14 cellular contexts compared by ENCODE assay signal in genomic region chr9:131591845-131592208, GRCh38. TPM values are rescaled to one million over a fixed set of nuclear protein-coding genes. Genes with fewer than 3 reads are reported as not detected.
DNase-seq lines count a peak whose midpoint lies in the region; ATAC-seq and TF ChIP-seq lines count a peak whose summit lies in the region.
"Had no signal": no experiment of that assay in that cellular context is flagged by ENCODE, and none has a peak within 500 bp of the region (broad histone marks: within the 10 kb centered on the region; RNA-seq: fewer than 3 reads in every experiment).

No MANE protein-coding gene starts in this region.

- H3K4me3 ChIP-seq in IMR-90 (ENCODE audit: insufficient read depth, low read depth, low read length), result no peak overlapping the region
- H3K4me3 ChIP-seq: GM23248, suprapubic skin had no signal

- ATAC-seq in IMR-90 (ENCODE audit: low read depth), result no peak
- no peak for ATAC-seq in activated naive CD8-positive, alpha-beta T cell treated with anti-CD3 and anti-CD28 coated beads, Interleukin-2, amount 10 ng/mL, durations not matched to agents 7 days and 5 days (ENCODE audit: low read depth)
- no peak for ATAC-seq in HG03571 (IDR thresholded peaks at IDR 0.05; ENCODE audit: unreplicated experiment)

- H3K79me1 ChIP-seq in IMR-90 (ENCODE audit: low read depth in 1 of 2, low read length in 2 of 2), result no peaks in the 10 kb centered on the region

- no peaks in the 10 kb centered on the region for H3K27me3 Mint-ChIP-seq in T-helper 1 cell treated with Interleukin-12 subunit alpha and Interleukin-12 subunit beta and Interleukin-4 antibody, amounts not matched to agents 30 μg/mL and 1 μg/mL, for 36 hours (ENCODE audit: low read depth)
- H3K27me3 Mint-ChIP-seq in activated naive CD8-positive, alpha-beta T cell treated with anti-CD3 and anti-CD28 coated beads, Interleukin-2, amount 10 ng/mL, durations not matched to agents 7 days and 5 days, result no peaks in the 10 kb centered on the region
- H3K27me3 Mint-ChIP-seq in osteocyte (ENCODE audit: unreplicated experiment) (no peaks in the 10 kb centered on the region), nephron progenitor cell (ENCODE audit: low read depth, poor library complexity) (no peaks in the 10 kb centered on the region)

- dilution Hi-C loops in IMR-90 (cut with HindIII; ENCODE audit: low sequenced_read_pairs, unreplicated experiment), result no loop called here

- H3K23ac ChIP-seq in IMR-90 (ENCODE audit: low read depth, low read length), result no peak overlapping the region

- peaks cover 43% of the 10 kb centered on the region for H3K36me3 ChIP-seq in IMR-90 (ENCODE audit: control insufficient read depth, insufficient read depth, low read length)

- H2BK20ac ChIP-seq in IMR-90 (ENCODE audit: low read depth, low read length), result no peak overlapping the region

- H3K9me3 ChIP-seq in IMR-90 (ENCODE audit: control insufficient read depth, insufficient read depth, low read length), result no peaks in the 10 kb centered on the region
- H3K9me3 ChIP-seq: suprapubic skin had no signal

- H3K27me3 ChIP-seq in IMR-90 (ENCODE audit: control insufficient read depth, insufficient read depth, low read length), result no peaks in the 10 kb centered on the region
- H3K27me3 ChIP-seq: suprapubic skin had no signal

- peak overlapping the region; percentile 63 for H3K27ac Mint-ChIP-seq in T-helper 1 cell treated with Interleukin-12 subunit alpha and Interleukin-12 subunit beta and Interleukin-4 antibody, amounts not matched to agents 30 μg/mL and 1 μg/mL, for 36 hours
- H3K27ac Mint-ChIP-seq in activated naive CD8-positive, alpha-beta T cell treated with anti-CD3 and anti-CD28 coated beads, Interleukin-2, amount 10 ng/mL, durations not matched to agents 7 days and 5 days, result peak overlapping the region; percentile 68
- H3K27ac Mint-ChIP-seq in osteocyte (ENCODE audit: unreplicated experiment) (peak overlapping the region; percentile 41), nephron progenitor cell (no peak overlapping the region)

- H4K20me1 ChIP-seq in IMR-90 (ENCODE audit: insufficient read depth, low read length), result no peaks in the 10 kb centered on the region; the same call in 1 of the 2 replicates

- H3K14ac ChIP-seq in IMR-90 (replicated peaks; ENCODE audit: low read depth, low read length), result no peak overlapping the region

- TF ChIP-seq CTCF in IMR-90 (conservative IDR thresholded peaks at IDR 0.05; ENCODE audit: low read depth, low read length), result no peak
- TF ChIP-seq CTCF in osteocyte (IDR thresholded peaks at IDR 0.05), result no peak
- TF ChIP-seq CTCF in nephron progenitor cell (IDR thresholded peaks at IDR 0.05), result no peak

- no peak overlapping the region for H4K91ac ChIP-seq in IMR-90 (ENCODE audit: insufficient read depth, low read depth, low read length)

- H3K9me1 ChIP-seq in IMR-90 (ENCODE audit: insufficient read depth, low read length), result peaks cover 6% of the 10 kb centered on the region; the same call in 1 of the 2 replicates

- in situ Hi-C loops in IMR-90 (cut with MboI; ENCODE audit: low sequenced_read_pairs), result loop anchor here (5.0 to 25.0 kb wide), 2 partner anchors 150 to 670 kb away; partner anchors contain the start of gene RAPGEF1

- no peak for TF ChIP-seq RAD21 in IMR-90 (IDR thresholded peaks at IDR 0.05; ENCODE audit: low read length)

- H2BK5ac ChIP-seq in IMR-90 (ENCODE audit: low read depth, low read length, poor library complexity, severe bottlenecking), result no peak overlapping the region

- H3K4me1 ChIP-seq in IMR-90 (ENCODE audit: control insufficient read depth, insufficient read depth, low read length), result 0 out of 2 replicates have a peak, but pooled peaks cover 3% of the 10 kb centered on the region
- H3K4me1 ChIP-seq: suprapubic skin had no signal

- no peak overlapping the region for H3K4me3 Mint-ChIP-seq in T-helper 1 cell treated with Interleukin-12 subunit alpha and Interleukin-12 subunit beta and Interleukin-4 antibody, amounts not matched to agents 30 μg/mL and 1 μg/mL, for 36 hours
- H3K4me3 Mint-ChIP-seq in activated naive CD8-positive, alpha-beta T cell treated with anti-CD3 and anti-CD28 coated beads, Interleukin-2, amount 10 ng/mL, durations not matched to agents 7 days and 5 days, result no peak overlapping the region
- H3K4me3 Mint-ChIP-seq in osteocyte (ENCODE audit: unreplicated experiment) (no peak overlapping the region), nephron progenitor cell (no peak overlapping the region)

- peak overlapping the region; percentile 73; the same call in 1 of the 2 replicates for H2AK5ac ChIP-seq in IMR-90 (ENCODE audit: low read depth, low read length)

- H3K4me2 ChIP-seq in IMR-90 (ENCODE audit: low read depth, low read length), result no peak overlapping the region

- no peak overlapping the region for H2BK15ac ChIP-seq in IMR-90 (ENCODE audit: low read depth, low read length)

- H3K9me3 Mint-ChIP-seq in T-helper 1 cell treated with Interleukin-12 subunit alpha and Interleukin-12 subunit beta and Interleukin-4 antibody, amounts not matched to agents 30 μg/mL and 1 μg/mL, for 36 hours, result no peaks in the 10 kb centered on the region
- no peaks in the 10 kb centered on the region for H3K9me3 Mint-ChIP-seq in activated naive CD8-positive, alpha-beta T cell treated with anti-CD3 and anti-CD28 coated beads, Interleukin-2, amount 10 ng/mL, durations not matched to agents 7 days and 5 days
- H3K9me3 Mint-ChIP-seq in osteocyte (ENCODE audit: unreplicated experiment) (no peaks in the 10 kb centered on the region), nephron progenitor cell (peaks cover 7% of the 10 kb centered on the region)

- no peak overlapping the region for H3K27ac ChIP-seq in IMR-90 (ENCODE audit: insufficient read depth, low read length)
- H3K27ac ChIP-seq: GM23248, suprapubic skin had no signal

- peak overlapping the region; percentile 78 for H2AK9ac ChIP-seq in IMR-90 (replicated peaks; ENCODE audit: low read depth, low read length, poor library complexity)

- no TSS peak for BruUV-seq in IMR-90 (replicated peaks; lab: Mats Ljungman, UMichigan)

- H2BK120ac ChIP-seq in IMR-90 (ENCODE audit: low read depth, low read length), result no peak overlapping the region

- H4K5ac ChIP-seq in IMR-90 (ENCODE audit: low read depth, low read length), result no peak overlapping the region

- POLR2A ChIA-PET in IMR-90 (lab: Charles Lee; ENCODE audit: unreplicated experiment), result no interaction called here
- POLR2A ChIA-PET in activated naive CD8-positive, alpha-beta T cell treated with anti-CD3 and anti-CD28 coated beads, Interleukin-2, amount 10 ng/mL, durations not matched to agents 7 days and 5 days (lab: Charles Lee), result interaction anchor here (0.6 to 2.5 kb wide), 5 partner anchors 13 to 155 kb away, joined by 3 to 11 read pairs (median 6); partner anchors contain the start of gene RAPGEF1

- peaks cover 27% of the 10 kb centered on the region for H3K4me1 Mint-ChIP-seq in T-helper 1 cell treated with Interleukin-12 subunit alpha and Interleukin-12 subunit beta and Interleukin-4 antibody, amounts not matched to agents 30 μg/mL and 1 μg/mL, for 36 hours (ENCODE audit: low read depth)
- peaks cover 26% of the 10 kb centered on the region for H3K4me1 Mint-ChIP-seq in activated naive CD8-positive, alpha-beta T cell treated with anti-CD3 and anti-CD28 coated beads, Interleukin-2, amount 10 ng/mL, durations not matched to agents 7 days and 5 days
- no peaks in the 10 kb centered on the region for H3K4me1 Mint-ChIP-seq in osteocyte (ENCODE audit: unreplicated experiment)
- no peaks in the 10 kb centered on the region for H3K4me1 Mint-ChIP-seq in nephron progenitor cell

- WGBS in IMR-90 (ENCODE audit: extremely low coverage in 2 of 2, insufficient read length in 1 of 2), 2 experiments, result no CpG with 5 or more reads among the region's 6 CpGs

- H3K36me3 Mint-ChIP-seq in T-helper 1 cell treated with Interleukin-12 subunit alpha and Interleukin-12 subunit beta and Interleukin-4 antibody, amounts not matched to agents 30 μg/mL and 1 μg/mL, for 36 hours (ENCODE audit: low read depth), result peaks cover 35% of the 10 kb centered on the region
- H3K36me3 Mint-ChIP-seq in activated naive CD8-positive, alpha-beta T cell treated with anti-CD3 and anti-CD28 coated beads, Interleukin-2, amount 10 ng/mL, durations not matched to agents 7 days and 5 days, result peaks cover 11% of the 10 kb centered on the region
- H3K36me3 Mint-ChIP-seq in osteocyte (ENCODE audit: unreplicated experiment) (peaks cover 25% of the 10 kb centered on the region), nephron progenitor cell (ENCODE audit: low read depth) (peaks cover 15% of the 10 kb centered on the region)

- CTCF ChIA-PET in IMR-90 (lab: Yijun Ruan, JAX), result interaction anchor here (0.6 to 1.7 kb wide), 8 partner anchors 10 to 170 kb away, joined by 3 to 6 read pairs (median 4); no protein-coding TSS in a partner anchor

- H3K56ac ChIP-seq in IMR-90 (ENCODE audit: extremely low read depth, insufficient read depth, low read length), result no peak overlapping the region

- no peak overlapping the region for H2AFZ ChIP-seq in IMR-90 (replicated peaks; ENCODE audit: low read length, poor library complexity)
- H2AFZ ChIP-seq: GM23248 had no signal

- TF ChIP-seq POLR2A in IMR-90 (IDR thresholded peaks at IDR 0.05; ENCODE audit: low read depth, low read length), result no peak

- H3K4ac ChIP-seq in IMR-90 (ENCODE audit: low read depth, low read length), result no peak overlapping the region

- H4K8ac ChIP-seq in IMR-90 (ENCODE audit: low read depth in 2 of 2, low read length in 2 of 2), result no peak overlapping the region

- intact Hi-C loops in IMR-90 (cut with micrococcal nuclease), result loop anchor here (1.0 to 5.0 kb wide), 3 partner anchors 65 to 155 kb away; no protein-coding TSS in a partner anchor

- H3K18ac ChIP-seq in IMR-90 (ENCODE audit: low read depth, low read length), result no peak overlapping the region

- no peak overlapping the region for H3K9ac ChIP-seq in IMR-90 (ENCODE audit: low read depth, low read length)
- H3K9ac ChIP-seq: GM23248 had no signal

- DNase-seq in T-helper 1 cell (no peak), IMR-90 (no peak), osteocyte (ENCODE audit: extremely low spot score, unreplicated experiment) (no peak), nephron progenitor cell (no peak), NCI-H82 (lab: John Stamatoyannopoulos, UW) (no peak)
- DNase-seq in activated naive CD8-positive, alpha-beta T cell treated with anti-CD3 and anti-CD28 coated beads, Interleukin-2, amount 10 ng/mL, durations not matched to agents 7 days and 5 days, result no peak

RNA-seq across cellular contexts. Expression of gene PRRT1B, which starts 46.5 kb away (rescaled TPM):
- total RNA-seq in IMR-90 (2012; rRNA removed) (not detected in 2 replicates), osteocyte (not detected in 2 replicates)
- polyA plus RNA-seq in IMR-90 (2012; rRNA removed), result not detected in 2 replicates
- not detected in 2 replicates for polyA plus RNA-seq in IMR-90 (2012; cell fraction: cytosol; rRNA removed)
- polyA plus RNA-seq in IMR-90 (2012; cell fraction: nucleus; rRNA removed; ENCODE audit: low replicate concordance), result not detected in 2 replicates
- not detected for total RNA-seq in activated naive CD8-positive, alpha-beta T cell treated with anti-CD3 and anti-CD28 coated beads, Interleukin-2, amount 10 ng/mL, durations not matched to agents 7 days and 5 days
- total RNA-seq: A172, Daoy, GM23248, left ventricle myocardium superior, OCI-LY7, suprapubic skin had no signal
- polyA plus RNA-seq: GM23248 had no signal
